8 cellular contexts compared by ENCODE assay signal in genomic region chr11:59206635-59207034, GRCh38. TPM values are rescaled to one million over a fixed set of nuclear protein-coding genes. Genes with fewer than 3 reads are reported as not detected.
A peak's percentile ranks its signal among the peaks of the same experiment; 100 is the strongest.
DNase-seq lines count a peak whose midpoint lies in the region; ATAC-seq and TF ChIP-seq lines count a peak whose summit lies in the region.

No MANE protein-coding gene starts in this region.

- H3F3A ChIP-seq in GM23248 (ENCODE audit: insufficient read depth) (peaks cover 14% of the 10 kb centered on the region; the same call in 1 of the 2 replicates), OCI-LY1 (ENCODE audit: insufficient read depth, low read length) (no peaks in the 10 kb centered on the region)

- no peaks in the 10 kb centered on the region for H3K36me3 Mint-ChIP-seq in osteocyte (ENCODE audit: unreplicated experiment)

- H3K9me3 Mint-ChIP-seq in osteocyte (ENCODE audit: unreplicated experiment), result no peaks in the 10 kb centered on the region

- H4K20me1 ChIP-seq in BLaER1 treated with 17β-estradiol and CSF1 and Interleukin-3, amounts not matched to agents 10 nM and 100 nM, result peaks cover 0 to 78% (median 0%) of the 10 kb centered on the region in 11 experiments; a peak in 3 of 22 replicates
- H4K20me1 ChIP-seq in GM23248 (ENCODE audit: insufficient read depth) (no peaks in the 10 kb centered on the region), OCI-LY1 (ENCODE audit: insufficient read depth, low read length) (no peaks in the 10 kb centered on the region)

- H3K9me3 ChIP-seq in BLaER1 treated with 17β-estradiol and CSF1 and Interleukin-3, amounts not matched to agents 10 nM and 100 nM (replicated peaks in 1 of 11), result no peaks in the 10 kb centered on the region; a peak in 1 of 22 replicates
- H3K9me3 ChIP-seq in GM23248 (ENCODE audit: low read depth), result no peaks in the 10 kb centered on the region
- no peaks in the 10 kb centered on the region for H3K9me3 ChIP-seq in OCI-LY1 (ENCODE audit: low read length)

- peaks cover 0 to 78% (median 11%) of the 10 kb centered on the region in 11 experiments; a peak in 13 of 22 replicates for H3K36me3 ChIP-seq in BLaER1 treated with 17β-estradiol and CSF1 and Interleukin-3, amounts not matched to agents 10 nM and 100 nM
- H3K36me3 ChIP-seq in GM23248 (ENCODE audit: low read depth), result no peaks in the 10 kb centered on the region
- H3K36me3 ChIP-seq in OCI-LY1 (ENCODE audit: insufficient read depth, low read length), result no peaks in the 10 kb centered on the region

- no peak overlapping the region for H3K27ac ChIP-seq in BLaER1 treated with 17β-estradiol and CSF1 and Interleukin-3, amounts not matched to agents 10 nM and 100 nM
- H3K27ac ChIP-seq in GM23248 (no peak overlapping the region), OCI-LY1 (ENCODE audit: low read depth, low read length, poor library complexity, severe bottlenecking) (no peak overlapping the region)

- 49 to 55% methylated on average over 4 of the region's 4 CpGs for WGBS in GM23248 (ENCODE audit: low coverage in 1 of 2, low lambda C conversion rate in 2 of 2, missing lambda C conversion rate in 2 of 2), 2 experiments

- no peaks in the 10 kb centered on the region for H3K27me3 ChIP-seq in BLaER1 treated with 17β-estradiol and CSF1 and Interleukin-3, amounts not matched to agents 10 nM and 100 nM
- H3K27me3 ChIP-seq in GM23248 (replicated peaks; ENCODE audit: insufficient read depth), result peaks cover 17% of the 10 kb centered on the region; the same call in 1 of the 2 replicates
- no peaks in the 10 kb centered on the region for H3K27me3 ChIP-seq in OCI-LY1 (ENCODE audit: insufficient read depth, low read length)

- H3K4me2 ChIP-seq in BLaER1 treated with 17β-estradiol and CSF1 and Interleukin-3, amounts not matched to agents 10 nM and 100 nM, result peak overlapping the region in 9 of 11 experiments; percentile 5 to 95 (median 77); a peak in 17 of 22 replicates
- no peak overlapping the region for H3K4me2 ChIP-seq in GM23248 (ENCODE audit: unreplicated experiment)
- H3K4me2 ChIP-seq in OCI-LY1 (ENCODE audit: low read length), result no peak overlapping the region

- TF ChIP-seq CTCF in OCI-LY1 (IDR thresholded peaks at IDR 0.05; ENCODE audit: low read length) (peak; percentile 61), epithelial cell of esophagus (IDR thresholded peaks at IDR 0.05; ENCODE audit: insufficient read depth, low read depth, low read length, missing control alignments) (peak; percentile 74), osteocyte (IDR thresholded peaks at IDR 0.05) (peak; percentile 58)

- DNase-seq in GM23248, result peak; percentile 44
- peak; percentile 62 for DNase-seq in epithelial cell of esophagus (ENCODE audit: low read depth)
- no peak for DNase-seq in osteocyte (ENCODE audit: extremely low spot score, unreplicated experiment)

- H3K4me3 ChIP-seq in BLaER1 treated with 17β-estradiol and CSF1 and Interleukin-3, amounts not matched to agents 10 nM and 100 nM, result peak overlapping the region in 1 of 10 experiments; percentile 79; a peak in 2 of 20 replicates
- no peak overlapping the region for H3K4me3 ChIP-seq in GM23248
- H3K4me3 ChIP-seq in OCI-LY1 (ENCODE audit: low read depth, low read length, poor library complexity, severe bottlenecking), result no peak overlapping the region
- no peak overlapping the region for H3K4me3 ChIP-seq in epithelial cell of esophagus (ENCODE audit: low read length)

- H3K4me1 ChIP-seq in BLaER1 treated with 17β-estradiol and CSF1 and Interleukin-3, amounts not matched to agents 10 nM and 100 nM, result peaks cover 18 to 77% (median 38%) of the 10 kb centered on the region in 10 experiments
- peaks cover 18% of the 10 kb centered on the region for H3K4me1 ChIP-seq in GM23248 (ENCODE audit: insufficient read depth)
- H3K4me1 ChIP-seq in OCI-LY1 (ENCODE audit: insufficient read depth, low read length, severe bottlenecking), result peaks cover 33% of the 10 kb centered on the region

- peaks cover 17% of the 10 kb centered on the region for H3K4me1 Mint-ChIP-seq in osteocyte (ENCODE audit: unreplicated experiment)

- no peak overlapping the region for H3K4me3 Mint-ChIP-seq in osteocyte (ENCODE audit: unreplicated experiment)

- in situ Hi-C loops in GM23248 (cut with MboI), result no loop called here

- H3K27ac Mint-ChIP-seq in osteocyte (ENCODE audit: unreplicated experiment), result no peak overlapping the region

- H3K9me2 ChIP-seq in GM23248 (ENCODE audit: insufficient read depth) (no peaks in the 10 kb centered on the region), OCI-LY1 (ENCODE audit: low read depth, low read length) (no peaks in the 10 kb centered on the region)

- H3K79me2 ChIP-seq in GM23248 (ENCODE audit: insufficient read depth), result no peaks in the 10 kb centered on the region
- H3K79me2 ChIP-seq in OCI-LY1 (ENCODE audit: insufficient read depth, low read length), result no peaks in the 10 kb centered on the region

- no peak overlapping the region for H2AFZ ChIP-seq in GM23248
- H2AFZ ChIP-seq in OCI-LY1 (ENCODE audit: low read length), result no peak overlapping the region

- ATAC-seq in HG02870 (IDR thresholded peaks at IDR 0.05; ENCODE audit: unreplicated experiment), result no peak
- no peak for ATAC-seq in HG03097 (IDR thresholded peaks at IDR 0.05; ENCODE audit: low FRiP score, unreplicated experiment)
- ATAC-seq in HG03159 (IDR thresholded peaks at IDR 0.05; ENCODE audit: unreplicated experiment), result no peak

- peaks cover 16% of the 10 kb centered on the region for H3K27me3 Mint-ChIP-seq in osteocyte (ENCODE audit: unreplicated experiment)

- H3K9ac ChIP-seq in BLaER1 treated with 17β-estradiol and CSF1 and Interleukin-3, amounts not matched to agents 10 nM and 100 nM, result peak overlapping the region in 1 of 11 experiments; percentile 91; a peak in 1 of 22 replicates
- H3K9ac ChIP-seq in GM23248 (no peak overlapping the region), OCI-LY1 (ENCODE audit: low read length) (no peak overlapping the region)

RNA-seq across cellular contexts. Expression of gene MPEG1, which starts 6.1 kb away (rescaled TPM):
- not detected in 2 replicates for total RNA-seq in GM23248 (2014; rRNA removed; shearing (Covaris generic))
- not detected in 2 replicates for polyA plus RNA-seq in GM23248 (2016; fragmentation: Nextera tagmentation; extraction: Ambion mirVana)
- not detected in 2 replicates for total RNA-seq in osteocyte

RNA-seq across cellular contexts. Expression of gene DTX4, which starts 34.7 kb away (rescaled TPM):
- total RNA-seq in GM23248 (2014; rRNA removed; shearing (Covaris generic)), result 0.22 and 0.38 TPM in 2 replicates
- 0.10 and 0.16 TPM in 2 replicates for polyA plus RNA-seq in GM23248 (2016; fragmentation: Nextera tagmentation; extraction: Ambion mirVana)
- 1.2 and 2.7 TPM in 2 replicates for total RNA-seq in osteocyte

Comparison
In these comparisons a context has a peak if more than half of its experiments do, and no peak if none do; other contexts are left out.
1. H3K4me2 ChIP-seq: peak in BLaER1 treated with 17β-estradiol and CSF1 and Interleukin-3, amounts not matched to agents 10 nM and 100 nM (9 of 11); none in GM23248 (single experiment) and OCI-LY1 (single experiment).
2. Peak in every context shown above with its lines, with median percentiles within 50 percentile points of each other: CTCF ChIP-seq.